ENCODE assay signal across 9 cellular contexts in the genomic region with DNA sequence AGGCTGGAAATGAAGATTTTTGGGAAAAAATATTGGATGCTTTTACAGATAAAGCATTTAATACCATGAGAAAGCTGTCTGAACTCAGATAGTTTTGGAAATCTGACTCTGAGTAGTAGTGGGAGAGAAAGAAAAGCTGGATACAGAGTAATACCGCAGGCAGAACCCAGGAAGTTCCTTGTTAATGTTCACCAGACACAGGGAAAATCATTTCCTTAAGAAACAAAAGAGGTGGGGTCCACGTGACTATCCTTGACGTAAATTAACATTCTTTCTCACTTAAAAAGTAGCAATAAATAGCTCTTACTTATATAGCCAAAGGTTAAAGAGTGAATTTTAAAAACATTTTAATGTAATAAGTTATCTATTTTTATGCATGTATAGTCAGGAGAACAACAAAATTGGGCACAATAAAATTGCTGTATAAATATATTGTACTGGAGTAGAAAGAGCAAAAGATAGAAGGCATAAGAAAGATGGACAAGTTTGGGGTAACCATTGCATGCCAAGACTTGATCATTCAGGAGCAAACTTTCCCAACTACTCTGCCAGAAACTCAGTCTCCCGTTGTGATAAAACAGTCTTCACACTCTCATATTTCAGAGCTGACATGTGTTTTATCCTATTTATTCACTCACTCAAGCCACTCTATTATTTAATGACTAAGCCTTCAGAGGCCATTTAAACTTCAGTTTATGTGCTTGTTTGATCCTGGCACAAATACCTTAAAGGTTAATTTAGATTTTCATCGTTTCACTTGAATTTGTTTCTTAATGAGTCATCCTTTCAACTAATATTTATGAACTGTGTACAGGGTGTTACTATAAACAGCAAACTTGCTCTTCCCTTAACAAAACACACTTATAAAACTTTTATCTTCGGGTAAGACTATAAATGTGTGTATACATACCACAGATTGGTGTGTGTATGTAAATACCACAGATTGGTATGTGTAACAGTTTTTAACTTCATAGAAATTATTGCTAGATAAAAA.
DNase-seq lines count a peak whose midpoint lies in the region; ATAC-seq, FAIRE-seq and TF ChIP-seq lines count a peak whose summit lies in the region.
"Had no signal": no experiment of that assay in that cellular context is flagged by ENCODE, and none has a peak within 500 bp of the region (broad histone marks: within the 10 kb centered on the region; RNA-seq: fewer than 3 reads in every experiment).

No MANE protein-coding gene starts in this region.

- no peak overlapping the region for H3K4me3 ChIP-seq in pancreas
- H3K4me3 ChIP-seq in effector memory CD4-positive, alpha-beta T cell (ENCODE audit: insufficient read depth, low read depth, low read length, poor library complexity, severe bottlenecking): no peak overlapping the region
- H3K4me3 ChIP-seq: HAP-1 had no signal

- no peaks in the 10 kb centered on the region for H3K9me3 ChIP-seq in pancreas
- H3K9me3 ChIP-seq in effector memory CD4-positive, alpha-beta T cell (ENCODE audit: control insufficient read depth, low read length): no peaks in the 10 kb centered on the region
- H3K9me3 ChIP-seq: HAP-1 had no signal

- TF ChIP-seq CTCF in pancreas (IDR thresholded peaks at IDR 0.05): no peak

- 27 to 33% methylated on average over 6 of the region's 6 CpGs for WGBS in pancreas, 2 donors

- H3K27me3 ChIP-seq in pancreas: no peaks in the 10 kb centered on the region
- H3K27me3 ChIP-seq in effector memory CD4-positive, alpha-beta T cell (replicated peaks; ENCODE audit: control insufficient read depth, insufficient read depth, low read length, poor library complexity, severe bottlenecking): no peaks in the 10 kb centered on the region

- DNase-seq in DMS53 treated with DMSO at 0.1 percent for 48 hours (lab: John Stamatoyannopoulos, UW; ENCODE audit: unreplicated experiment): peak; percentile 56
- peak; percentile 84 for DNase-seq in NCI-H69 (lab: John Stamatoyannopoulos, UW)
- peak; percentile 37 for DNase-seq in epithelial cell of prostate (ENCODE audit: low read depth, low spot score)
- DNase-seq in pancreas: no peak
- DNase-seq in T-helper 1 cell: no peak
- no peak for DNase-seq in ecto neural progenitor cell (ENCODE audit: low spot score)
- no peak for DNase-seq in effector memory CD4-positive, alpha-beta T cell

- peak in 3 of 4 donors; percentile 61 to 72 (median 65) for ATAC-seq in pancreas
- no peak for ATAC-seq in HG03432 (IDR thresholded peaks at IDR 0.05; ENCODE audit: unreplicated experiment)

- intact Hi-C loops in pancreas (cut with DNase I): no loop called here

- H3K36me3 ChIP-seq in pancreas: no peaks in the 10 kb centered on the region
- H3K36me3 ChIP-seq in effector memory CD4-positive, alpha-beta T cell (ENCODE audit: control insufficient read depth, insufficient read depth, low read length): no peaks in the 10 kb centered on the region
- H3K36me3 ChIP-seq: HAP-1 had no signal

- peak; percentile 53 for FAIRE-seq in pancreas (lab: Jason Lieb, UNC)

- peak overlapping the region; percentile 71 for H3K27ac ChIP-seq in epithelial cell of prostate
- peak overlapping the region in 2 of 4 donors; percentile 32 to 45 for H3K27ac ChIP-seq in pancreas
- H3K27ac ChIP-seq in effector memory CD4-positive, alpha-beta T cell (ENCODE audit: insufficient read depth, low read length, poor library complexity, severe bottlenecking): no peak overlapping the region

- peaks cover 8 to 28% (median 27%) of the 10 kb centered on the region in 3 donors for H3K4me1 ChIP-seq in pancreas
- no peaks in the 10 kb centered on the region for H3K4me1 ChIP-seq in effector memory CD4-positive, alpha-beta T cell (ENCODE audit: control insufficient read depth, insufficient read depth, low read length, poor library complexity, severe bottlenecking)

Comparison
In these comparisons a context has a peak if more than half of its experiments do, and no peak if none do; other contexts are left out.
1. DNase-seq: peak in DMS53 treated with DMSO at 0.1 percent for 48 hours (single experiment), NCI-H69 (single experiment) and epithelial cell of prostate (single experiment); none in pancreas (0 of 6), T-helper 1 cell (0 of 5), ecto neural progenitor cell (single experiment) and effector memory CD4-positive, alpha-beta T cell (0 of 3).